ENCODE assay signal across 1 cellular context in the genomic region with DNA sequence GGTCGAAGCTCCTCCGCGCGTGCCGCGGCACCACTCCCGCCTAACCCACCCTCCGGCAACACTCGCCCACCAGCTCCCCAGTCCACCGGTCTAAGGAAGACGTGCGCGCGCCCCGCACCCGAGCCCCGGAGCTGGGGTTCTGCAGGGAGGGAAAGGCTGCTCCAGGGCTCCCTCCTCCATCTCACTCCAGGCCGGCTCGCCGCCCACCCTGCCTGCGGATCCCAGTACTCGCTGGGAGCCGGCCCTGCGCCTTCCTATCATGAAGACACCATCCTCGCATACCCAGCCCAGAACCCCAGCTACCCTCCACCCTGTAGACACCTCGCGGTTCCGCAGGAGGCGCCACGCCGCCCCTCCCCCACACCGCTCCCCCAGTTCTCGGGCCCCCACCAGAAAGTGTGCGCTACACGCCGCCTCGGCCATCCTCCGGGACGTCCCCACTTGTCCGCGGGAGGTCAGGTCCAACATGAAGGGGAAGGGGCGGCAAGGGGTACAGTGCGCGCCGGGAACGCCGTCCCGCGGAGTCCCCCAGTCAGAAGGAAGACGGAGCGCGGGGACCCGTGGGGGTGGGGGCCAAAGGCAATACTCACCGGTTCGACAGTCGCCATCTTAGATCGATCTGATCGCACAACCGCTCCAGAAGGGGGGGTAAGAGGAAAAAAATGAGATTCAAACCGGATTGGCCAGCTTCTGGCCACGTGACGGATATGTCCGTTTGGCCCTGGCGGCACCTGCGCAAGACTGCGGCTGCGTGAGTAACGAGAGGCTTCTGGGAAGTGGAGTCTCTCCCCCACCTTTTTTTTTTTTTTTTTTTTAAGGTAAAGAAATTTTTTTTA.
TF ChIP-seq lines count a peak whose summit lies in the region.

A gene with protein sequence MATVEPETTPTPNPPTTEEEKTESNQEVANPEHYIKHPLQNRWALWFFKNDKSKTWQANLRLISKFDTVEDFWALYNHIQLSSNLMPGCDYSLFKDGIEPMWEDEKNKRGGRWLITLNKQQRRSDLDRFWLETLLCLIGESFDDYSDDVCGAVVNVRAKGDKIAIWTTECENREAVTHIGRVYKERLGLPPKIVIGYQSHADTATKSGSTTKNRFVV (minus strand): TSS at position 629 of the 836 bp plus-strand sequence. CDS start 21 bp downstream, at position 608.

TF ChIP-seq in HCT116, 20 proteins besides CTCF, POLR2A, EP300 and RAD21 (continued from another document):
- TF ChIP-seq, protein P1, sequence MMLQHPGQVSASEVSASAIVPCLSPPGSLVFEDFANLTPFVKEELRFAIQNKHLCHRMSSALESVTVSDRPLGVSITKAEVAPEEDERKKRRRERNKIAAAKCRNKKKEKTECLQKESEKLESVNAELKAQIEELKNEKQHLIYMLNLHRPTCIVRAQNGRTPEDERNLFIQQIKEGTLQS (IDR thresholded peaks at IDR 0.05) = no peak
- TF ChIP-seq ELF1 (IDR thresholded peaks at IDR 0.05; ENCODE audit: borderline replicate concordance, low read depth) (no peak), POLR2AphosphoS5 (IDR thresholded peaks at IDR 0.05; ENCODE audit: low read depth, low read length) (peak; percentile 87), ZFX (IDR thresholded peaks at IDR 0.05) (peak; percentile 60), SIN3A (IDR thresholded peaks at IDR 0.05; ENCODE audit: low read depth) (peak; percentile 78; the same call in 1 of the 2 replicates)
